In genomic region chr18:36315736-36316135, GRCh38 we compare ENCODE assay signal across 11 cellular contexts. TPM values are rescaled to one million over a fixed set of nuclear protein-coding genes. Genes with fewer than 3 reads are reported as not detected.
DNase-seq lines count a peak whose midpoint lies in the region; ATAC-seq and TF ChIP-seq lines count a peak whose summit lies in the region.
"Had no signal": no experiment of that assay in that cellular context is flagged by ENCODE, and none has a peak within 500 bp of the region (broad histone marks: within the 10 kb centered on the region; RNA-seq: fewer than 3 reads in every experiment).

No MANE protein-coding gene starts in this region.

- H3K4me1 ChIP-seq in spleen (peaks cover 0 to 5% (median 0%) of the 10 kb centered on the region in 6 donors), sigmoid colon (no peaks in the 10 kb centered on the region)

- H3K27me3 ChIP-seq in spleen (replicated peaks in 1 of 7) (peaks cover 0 to 13% (median 0%) of the 10 kb centered on the region in 7 donors), sigmoid colon (no peaks in the 10 kb centered on the region)

- TF ChIP-seq POLR2A in spleen (IDR thresholded peaks at IDR 0.05), result no peak
- TF ChIP-seq POLR2A in sigmoid colon (IDR thresholded peaks at IDR 0.05), result no peak

- peaks cover 1% of the 10 kb centered on the region; the same call in 1 of the 2 replicates for H3K27me3 Mint-ChIP-seq in HFFc6 (ENCODE audit: insufficient read depth)
- peaks cover 13% of the 10 kb centered on the region for H3K27me3 Mint-ChIP-seq in activated CD4-positive, alpha-beta memory T cell treated with anti-CD3 and anti-CD28 coated beads, Interleukin-2, amount 10 ng/mL, durations not matched to agents 7 days and 5 days

- CTCF ChIA-PET in activated CD4-positive, alpha-beta memory T cell treated with anti-CD3 and anti-CD28 coated beads, Interleukin-2, amount 10 ng/mL, durations not matched to agents 7 days and 5 days (lab: Charles Lee), result no interaction called here

- peaks cover 35% of the 10 kb centered on the region for H3K36me3 Mint-ChIP-seq in HFFc6 (ENCODE audit: low read depth)
- H3K36me3 Mint-ChIP-seq in activated CD4-positive, alpha-beta memory T cell treated with anti-CD3 and anti-CD28 coated beads, Interleukin-2, amount 10 ng/mL, durations not matched to agents 7 days and 5 days (ENCODE audit: low read depth), result no peaks in the 10 kb centered on the region
- H3K36me3 Mint-ChIP-seq: activated naive CD4-positive, alpha-beta T cell treated with anti-CD3 and anti-CD28 coated beads, Interleukin-2, amount 50 U/mL, for 24 hours had no signal

- H3K4me1 Mint-ChIP-seq in HFFc6 (ENCODE audit: low read depth), result peaks cover 65% of the 10 kb centered on the region
- no peaks in the 10 kb centered on the region for H3K4me1 Mint-ChIP-seq in activated CD4-positive, alpha-beta memory T cell treated with anti-CD3 and anti-CD28 coated beads, Interleukin-2, amount 10 ng/mL, durations not matched to agents 7 days and 5 days
- H3K4me1 Mint-ChIP-seq: activated naive CD4-positive, alpha-beta T cell treated with anti-CD3 and anti-CD28 coated beads, Interleukin-2, amount 50 U/mL, for 24 hours had no signal

- 80 to 88% (median 86%) methylated on average over 10 of the region's 10 CpGs for WGBS in spleen, 5 donors
- WGBS in sigmoid colon, 2 donors, result 85 to 93% methylated on average over 10 of the region's 10 CpGs

- no peak for TF ChIP-seq CTCF in HFFc6 (IDR thresholded peaks at IDR 0.05)
- TF ChIP-seq CTCF in fibroblast of the aortic adventitia (IDR thresholded peaks at IDR 0.05; ENCODE audit: insufficient read depth, low read length), result no peak
- TF ChIP-seq CTCF in spleen (IDR thresholded peaks at IDR 0.05 in 8 of 11, conservative IDR thresholded peaks at IDR 0.05 in 3 of 11), result no peak
- TF ChIP-seq CTCF in sigmoid colon (IDR thresholded peaks at IDR 0.05), result no peak

- H3K9me3 ChIP-seq in spleen, result peaks cover 0 to 26% (median 19%) of the 10 kb centered on the region in 8 donors
- H3K9me3 ChIP-seq in sigmoid colon, result peaks cover 0 to 4% (median 2%) of the 10 kb centered on the region in 4 donors

- ATAC-seq in GM19452 (IDR thresholded peaks at IDR 0.05; ENCODE audit: unreplicated experiment), result no peak
- ATAC-seq: activated CD8-positive, alpha-beta T cell treated with anti-CD3 and anti-CD28 coated beads, Interleukin-2, amount 10 ng/mL, durations not matched to agents 7 days and 5 days had no signal

- peak overlapping the region; percentile 53 for H3K4me3 Mint-ChIP-seq in HFFc6
- H3K4me3 Mint-ChIP-seq in activated CD4-positive, alpha-beta memory T cell treated with anti-CD3 and anti-CD28 coated beads, Interleukin-2, amount 10 ng/mL, durations not matched to agents 7 days and 5 days, result no peak overlapping the region
- H3K4me3 Mint-ChIP-seq: activated CD8-positive, alpha-beta T cell treated with anti-CD3 and anti-CD28 coated beads, Interleukin-2, amount 10 ng/mL, durations not matched to agents 7 days and 5 days; activated naive CD4-positive, alpha-beta T cell treated with anti-CD3 and anti-CD28 coated beads, Interleukin-2, amount 50 U/mL, for 24 hours had no signal

- intact Hi-C loops in spleen (cut with DNase I; ENCODE audit: low total_unique reads), result no loop called here
- intact Hi-C loops in sigmoid colon (cut with DNase I), result no loop called here

- H3K36me3 ChIP-seq in spleen (no peaks in the 10 kb centered on the region), sigmoid colon (no peaks in the 10 kb centered on the region)

- TF ChIP-seq EP300 in sigmoid colon (IDR thresholded peaks at IDR 0.05), result no peak

- H3K4me3 ChIP-seq in fibroblast of the aortic adventitia (ENCODE audit: low read depth, low read length) (no peak overlapping the region), spleen (no peak overlapping the region), sigmoid colon (no peak overlapping the region)

- peak; percentile 59 for DNase-seq in HFFc6
- peak; percentile 25 for DNase-seq in T1000 (lab: John Stamatoyannopoulos, UW)
- DNase-seq in fibroblast of the aortic adventitia (ENCODE audit: low read depth), result peak; percentile 46
- no peak for DNase-seq in spleen
- DNase-seq in sigmoid colon, result no peak
- DNase-seq in activated CD4-positive, alpha-beta memory T cell treated with anti-CD3 and anti-CD28 coated beads, Interleukin-2, amount 10 ng/mL, durations not matched to agents 7 days and 5 days, result no peak
- DNase-seq in cerebellar nuclear complex (lab: John Stamatoyannopoulos, UW), result no peak
- DNase-seq: activated CD8-positive, alpha-beta T cell treated with anti-CD3 and anti-CD28 coated beads, Interleukin-2, amount 10 ng/mL, durations not matched to agents 7 days and 5 days; NCI-H69 had no signal

- H3K27ac ChIP-seq in spleen (peak overlapping the region in 5 of 8 donors; percentile 39 to 60 (median 56)), sigmoid colon (peak overlapping the region in 1 of 4 donors; percentile 14)

- POLR2A ChIA-PET in activated CD4-positive, alpha-beta memory T cell treated with anti-CD3 and anti-CD28 coated beads, Interleukin-2, amount 10 ng/mL, durations not matched to agents 7 days and 5 days (lab: Charles Lee), result no interaction called here

- H3K9me3 Mint-ChIP-seq in HFFc6, result peaks cover 22% of the 10 kb centered on the region
- H3K9me3 Mint-ChIP-seq in activated CD4-positive, alpha-beta memory T cell treated with anti-CD3 and anti-CD28 coated beads, Interleukin-2, amount 10 ng/mL, durations not matched to agents 7 days and 5 days, result peaks cover 6% of the 10 kb centered on the region

- H3K27ac Mint-ChIP-seq in HFFc6, result peak overlapping the region; percentile 95
- H3K27ac Mint-ChIP-seq in activated CD4-positive, alpha-beta memory T cell treated with anti-CD3 and anti-CD28 coated beads, Interleukin-2, amount 10 ng/mL, durations not matched to agents 7 days and 5 days, result no peak overlapping the region
- H3K27ac Mint-ChIP-seq: activated CD8-positive, alpha-beta T cell treated with anti-CD3 and anti-CD28 coated beads, Interleukin-2, amount 10 ng/mL, durations not matched to agents 7 days and 5 days; activated naive CD4-positive, alpha-beta T cell treated with anti-CD3 and anti-CD28 coated beads, Interleukin-2, amount 50 U/mL, for 24 hours had no signal

RNA-seq across cellular contexts. Expression of gene FHOD3, which starts 18.2 kb away (rescaled TPM):
- total RNA-seq in HFFc6 (2021; fragmentation: NEBNext Ultra II Directional; extraction: Animal tissue kit (Norgen Biotek cat#: 25700)), result 10 to 100 TPM; 32.8 to 67.6 (median 61.4) TPM
- total RNA-seq in fibroblast of the aortic adventitia (ENCODE audit: low replicate concordance) (3.0 and 3.3 TPM in 2 replicates), spleen (1 to 10 TPM; 1.2 to 2.7 (median 2.1) TPM), sigmoid colon (10 to 100 TPM in 3 of 4 donors, 1 to 10 TPM in 1; 9.5 to 24.9 (median 18.8) TPM)
- polyA plus RNA-seq in spleen (1 to 10 TPM; 1.3 to 2.1 (median 1.7) TPM), sigmoid colon (1 to 10 TPM; 1.2 to 5.6 (median 1.2) TPM)
- not detected for total RNA-seq in activated CD4-positive, alpha-beta memory T cell treated with anti-CD3 and anti-CD28 coated beads, Interleukin-2, amount 10 ng/mL, durations not matched to agents 7 days and 5 days
- total RNA-seq: activated CD8-positive, alpha-beta T cell treated with anti-CD3 and anti-CD28 coated beads, Interleukin-2, amount 10 ng/mL, durations not matched to agents 7 days and 5 days had no signal

Comparison
In these comparisons a context has a peak if more than half of its experiments do, and no peak if none do; other contexts are left out.
1. DNase-seq: peak in HFFc6 (single experiment), T1000 (single experiment) and fibroblast of the aortic adventitia (single experiment); none in spleen (single experiment), sigmoid colon (single experiment), activated CD4-positive, alpha-beta memory T cell treated with anti-CD3 and anti-CD28 coated beads, Interleukin-2, amount 10 ng/mL, durations not matched to agents 7 days and 5 days (single experiment) and cerebellar nuclear complex (0 of 2).